Comparison of ENCODE assay signal across 1 cellular context in the genomic region with DNA sequence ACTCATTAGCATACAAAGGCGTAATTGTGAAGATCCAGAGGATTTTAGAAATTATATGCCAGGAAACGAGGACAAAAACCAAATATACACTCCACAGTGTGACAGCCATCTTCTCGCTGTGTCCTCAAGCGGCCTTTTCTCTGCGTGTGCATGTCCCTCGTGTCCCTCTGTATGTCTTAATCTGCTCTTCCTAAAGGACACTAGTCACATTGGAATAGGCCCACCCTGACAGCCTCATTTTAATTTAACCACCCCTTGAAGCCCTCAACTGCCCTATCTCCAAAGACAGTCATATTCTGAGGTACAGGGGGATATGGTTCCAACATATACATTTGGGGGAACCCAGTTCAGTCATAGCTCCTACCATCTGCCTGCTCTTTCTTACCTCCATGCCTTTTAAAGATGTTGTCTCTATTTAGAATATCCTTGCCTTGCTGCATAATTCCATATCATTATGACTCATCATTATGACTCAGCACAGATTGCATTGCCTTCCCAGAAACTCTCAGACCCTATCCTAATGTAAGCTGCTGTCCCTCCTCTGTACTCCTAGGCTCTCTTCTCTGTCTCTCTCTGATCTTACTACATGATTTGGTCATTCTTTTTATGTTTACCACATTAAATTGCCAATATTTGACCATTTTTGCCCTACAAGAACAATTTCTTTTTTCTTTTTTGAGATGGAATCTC.
TF ChIP-seq lines count a peak whose summit lies in the region.

No MANE protein-coding gene starts in this region.

TF ChIP-seq in HepG2, 621 proteins besides CTCF, POLR2A, EP300 and RAD21 (continued from another document):
- no peak for TF ChIP-seq ZNF572 (CRISPR knock-in tag; IDR thresholded peaks at IDR 0.05)
- no peak for TF ChIP-seq U2AF1 (optimal IDR thresholded peaks at IDR 0.05; ENCODE audit: low read depth, low read length)
- TF ChIP-seq ISX (CRISPR knock-in tag; conservative IDR thresholded peaks at IDR 0.05), result no peak
- TF ChIP-seq GTF3A (CRISPR knock-in tag; conservative IDR thresholded peaks at IDR 0.05), result no peak
- no peak for TF ChIP-seq DNMT1 (CRISPR knock-in tag; IDR thresholded peaks at IDR 0.05)
- TF ChIP-seq ZNF737 (CRISPR knock-in tag; IDR thresholded peaks at IDR 0.05; ENCODE audit: borderline replicate concordance), result no peak
- TF ChIP-seq LCORL (IDR thresholded peaks at IDR 0.05), result no peak
- no peak for TF ChIP-seq LCORL (CRISPR knock-in tag; IDR thresholded peaks at IDR 0.05)
- no peak for TF ChIP-seq ZNF891 (CRISPR knock-in tag; IDR thresholded peaks at IDR 0.05)
- TF ChIP-seq NCOA5 (CRISPR knock-in tag; IDR thresholded peaks at IDR 0.05), result no peak
- TF ChIP-seq ZNF768 (CRISPR knock-in tag; IDR thresholded peaks at IDR 0.05), result no peak
- TF ChIP-seq MLLT10 (CRISPR knock-in tag; IDR thresholded peaks at IDR 0.05), result no peak
- TF ChIP-seq ZNF296 (CRISPR knock-in tag; conservative IDR thresholded peaks at IDR 0.05), result no peak
- TF ChIP-seq, protein P1, sequence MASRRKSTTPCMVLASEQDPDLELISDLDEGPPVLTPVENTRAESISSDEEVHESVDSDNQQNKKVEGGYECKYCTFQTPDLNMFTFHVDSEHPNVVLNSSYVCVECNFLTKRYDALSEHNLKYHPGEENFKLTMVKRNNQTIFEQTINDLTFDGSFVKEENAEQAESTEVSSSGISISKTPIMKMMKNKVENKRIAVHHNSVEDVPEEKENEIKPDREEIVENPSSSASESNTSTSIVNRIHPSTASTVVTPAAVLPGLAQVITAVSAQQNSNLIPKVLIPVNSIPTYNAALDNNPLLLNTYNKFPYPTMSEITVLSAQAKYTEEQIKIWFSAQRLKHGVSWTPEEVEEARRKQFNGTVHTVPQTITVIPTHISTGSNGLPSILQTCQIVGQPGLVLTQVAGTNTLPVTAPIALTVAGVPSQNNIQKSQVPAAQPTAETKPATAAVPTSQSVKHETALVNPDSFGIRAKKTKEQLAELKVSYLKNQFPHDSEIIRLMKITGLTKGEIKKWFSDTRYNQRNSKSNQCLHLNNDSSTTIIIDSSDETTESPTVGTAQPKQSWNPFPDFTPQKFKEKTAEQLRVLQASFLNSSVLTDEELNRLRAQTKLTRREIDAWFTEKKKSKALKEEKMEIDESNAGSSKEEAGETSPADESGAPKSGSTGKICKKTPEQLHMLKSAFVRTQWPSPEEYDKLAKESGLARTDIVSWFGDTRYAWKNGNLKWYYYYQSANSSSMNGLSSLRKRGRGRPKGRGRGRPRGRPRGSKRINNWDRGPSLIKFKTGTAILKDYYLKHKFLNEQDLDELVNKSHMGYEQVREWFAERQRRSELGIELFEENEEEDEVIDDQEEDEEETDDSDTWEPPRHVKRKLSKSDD (CRISPR knock-in tag; IDR thresholded peaks at IDR 0.05; ENCODE audit: low read depth), result no peak
- peak; percentile 72 for TF ChIP-seq CREB1 (IDR thresholded peaks at IDR 0.05)
- TF ChIP-seq CREB1 (CRISPR knock-in tag; IDR thresholded peaks at IDR 0.05), result no peak
- TF ChIP-seq, protein P2, sequence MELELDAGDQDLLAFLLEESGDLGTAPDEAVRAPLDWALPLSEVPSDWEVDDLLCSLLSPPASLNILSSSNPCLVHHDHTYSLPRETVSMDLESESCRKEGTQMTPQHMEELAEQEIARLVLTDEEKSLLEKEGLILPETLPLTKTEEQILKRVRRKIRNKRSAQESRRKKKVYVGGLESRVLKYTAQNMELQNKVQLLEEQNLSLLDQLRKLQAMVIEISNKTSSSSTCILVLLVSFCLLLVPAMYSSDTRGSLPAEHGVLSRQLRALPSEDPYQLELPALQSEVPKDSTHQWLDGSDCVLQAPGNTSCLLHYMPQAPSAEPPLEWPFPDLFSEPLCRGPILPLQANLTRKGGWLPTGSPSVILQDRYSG (CRISPR knock-in tag; IDR thresholded peaks at IDR 0.05), result no peak
- TF ChIP-seq JUNB (CRISPR knock-in tag; IDR thresholded peaks at IDR 0.05; ENCODE audit: borderline replicate concordance), result 0 out of 2 replicates have a peak, but pooled peaks have one; percentile 38
- TF ChIP-seq, protein P3, sequence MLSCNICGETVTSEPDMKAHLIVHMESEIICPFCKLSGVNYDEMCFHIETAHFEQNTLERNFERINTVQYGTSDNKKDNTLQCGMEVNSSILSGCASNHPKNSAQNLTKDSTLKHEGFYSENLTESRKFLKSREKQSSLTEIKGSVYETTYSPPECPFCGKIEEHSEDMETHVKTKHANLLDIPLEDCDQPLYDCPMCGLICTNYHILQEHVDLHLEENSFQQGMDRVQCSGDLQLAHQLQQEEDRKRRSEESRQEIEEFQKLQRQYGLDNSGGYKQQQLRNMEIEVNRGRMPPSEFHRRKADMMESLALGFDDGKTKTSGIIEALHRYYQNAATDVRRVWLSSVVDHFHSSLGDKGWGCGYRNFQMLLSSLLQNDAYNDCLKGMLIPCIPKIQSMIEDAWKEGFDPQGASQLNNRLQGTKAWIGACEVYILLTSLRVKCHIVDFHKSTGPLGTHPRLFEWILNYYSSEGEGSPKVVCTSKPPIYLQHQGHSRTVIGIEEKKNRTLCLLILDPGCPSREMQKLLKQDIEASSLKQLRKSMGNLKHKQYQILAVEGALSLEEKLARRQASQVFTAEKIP (CRISPR knock-in tag; IDR thresholded peaks at IDR 0.05; ENCODE audit: borderline replicate concordance), result no peak
- no peak for TF ChIP-seq ZNF234 (CRISPR knock-in tag; conservative IDR thresholded peaks at IDR 0.05)
- peak; percentile 72 for TF ChIP-seq FOSL2 (CRISPR knock-in tag; IDR thresholded peaks at IDR 0.05)
- TF ChIP-seq, protein P4, sequence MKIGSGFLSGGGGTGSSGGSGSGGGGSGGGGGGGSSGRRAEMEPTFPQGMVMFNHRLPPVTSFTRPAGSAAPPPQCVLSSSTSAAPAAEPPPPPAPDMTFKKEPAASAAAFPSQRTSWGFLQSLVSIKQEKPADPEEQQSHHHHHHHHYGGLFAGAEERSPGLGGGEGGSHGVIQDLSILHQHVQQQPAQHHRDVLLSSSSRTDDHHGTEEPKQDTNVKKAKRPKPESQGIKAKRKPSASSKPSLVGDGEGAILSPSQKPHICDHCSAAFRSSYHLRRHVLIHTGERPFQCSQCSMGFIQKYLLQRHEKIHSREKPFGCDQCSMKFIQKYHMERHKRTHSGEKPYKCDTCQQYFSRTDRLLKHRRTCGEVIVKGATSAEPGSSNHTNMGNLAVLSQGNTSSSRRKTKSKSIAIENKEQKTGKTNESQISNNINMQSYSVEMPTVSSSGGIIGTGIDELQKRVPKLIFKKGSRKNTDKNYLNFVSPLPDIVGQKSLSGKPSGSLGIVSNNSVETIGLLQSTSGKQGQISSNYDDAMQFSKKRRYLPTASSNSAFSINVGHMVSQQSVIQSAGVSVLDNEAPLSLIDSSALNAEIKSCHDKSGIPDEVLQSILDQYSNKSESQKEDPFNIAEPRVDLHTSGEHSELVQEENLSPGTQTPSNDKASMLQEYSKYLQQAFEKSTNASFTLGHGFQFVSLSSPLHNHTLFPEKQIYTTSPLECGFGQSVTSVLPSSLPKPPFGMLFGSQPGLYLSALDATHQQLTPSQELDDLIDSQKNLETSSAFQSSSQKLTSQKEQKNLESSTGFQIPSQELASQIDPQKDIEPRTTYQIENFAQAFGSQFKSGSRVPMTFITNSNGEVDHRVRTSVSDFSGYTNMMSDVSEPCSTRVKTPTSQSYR (CRISPR knock-in tag; IDR thresholded peaks at IDR 0.05; ENCODE audit: borderline replicate concordance), result no peak
- no peak for TF ChIP-seq ARHGAP35 (CRISPR knock-in tag; IDR thresholded peaks at IDR 0.05; ENCODE audit: borderline replicate concordance)
- no peak for TF ChIP-seq ZIK1 (CRISPR knock-in tag; IDR thresholded peaks at IDR 0.05; ENCODE audit: borderline replicate concordance, low read depth)
